Comparison of ENCODE assay signal across 12 cellular contexts in genomic region chr2:44936715-44937687, GRCh38. TPM values are rescaled to one million over a fixed set of nuclear protein-coding genes. Genes with fewer than 3 reads are reported as not detected.
DNase-seq lines count a peak whose midpoint lies in the region; ATAC-seq, FAIRE-seq and TF ChIP-seq lines count a peak whose summit lies in the region.
"Had no signal": no experiment of that assay in that cellular context is flagged by ENCODE, and none has a peak within 500 bp of the region (broad histone marks: within the 10 kb centered on the region; RNA-seq: fewer than 3 reads in every experiment).

No MANE protein-coding gene starts in this region.

- H3K4me1 ChIP-seq in left ventricle myocardium inferior, result peaks cover 67% of the 10 kb centered on the region

- intact Hi-C loops in left ventricle myocardium inferior (cut with micrococcal nuclease) (no loop called here), cardiac septum (cut with DNase I) (no loop called here), activated B cell treated with CpG ODN at 0.5 μM for 24 hours (cut with micrococcal nuclease) (no loop called here)

- no peaks in the 10 kb centered on the region for H3K9me3 ChIP-seq in left ventricle myocardium inferior (replicated peaks)
- H3K9me3 ChIP-seq: adrenal gland, neutrophil had no signal

- H3K36me3 Mint-ChIP-seq in activated B cell treated with CpG ODN at 0.5 μM for 24 hours (ENCODE audit: low read depth) (no peaks in the 10 kb centered on the region), memory B cell (no peaks in the 10 kb centered on the region)

- CTCF ChIA-PET in activated B cell treated with CpG ODN at 0.5 μM for 24 hours (lab: Charles Lee), result interaction anchor here (1.5 kb wide), 1 partner anchor 18 kb away, joined by 3 read pairs; no protein-coding TSS in a partner anchor

- peak overlapping the region; percentile 56 for H3K4me3 ChIP-seq in left ventricle myocardium inferior
- H3K4me3 ChIP-seq: adrenal gland had no signal

- TF ChIP-seq CTCF in left ventricle myocardium inferior (IDR thresholded peaks at IDR 0.05; ENCODE audit: borderline replicate concordance) (no peak), activated B cell treated with CpG ODN at 0.5 μM for 24 hours (IDR thresholded peaks at IDR 0.05) (no peak)

- no peak for DNase-seq in left ventricle myocardium inferior
- DNase-seq in cardiac septum (ENCODE audit: low spot score), result no peak
- DNase-seq in activated B cell treated with CpG ODN at 0.5 μM for 24 hours, result no peak
- no peak for DNase-seq in memory B cell (ENCODE audit: low spot score in 2 of 2)
- DNase-seq in urothelium cell line (ENCODE audit: low spot score), result no peak
- no peak for DNase-seq in cerebellar cortex (ENCODE audit: low spot score)
- DNase-seq: adrenal gland had no signal

- H3K27ac ChIP-seq in left ventricle myocardium inferior (replicated peaks), result no peak overlapping the region
- H3K27ac ChIP-seq: adrenal gland, neutrophil had no signal

- H3K4me1 Mint-ChIP-seq in activated B cell treated with CpG ODN at 0.5 μM for 24 hours (peaks cover 59% of the 10 kb centered on the region), memory B cell (peaks cover 25% of the 10 kb centered on the region)

- H3K4me3 Mint-ChIP-seq in activated B cell treated with CpG ODN at 0.5 μM for 24 hours, result peak overlapping the region; percentile 32
- H3K4me3 Mint-ChIP-seq in memory B cell, result peak overlapping the region; percentile 52

- H3K27me3 ChIP-seq in left ventricle myocardium inferior (ENCODE audit: low read depth), result peaks cover 100% of the 10 kb centered on the region

- no peaks in the 10 kb centered on the region for H3K9me3 Mint-ChIP-seq in activated B cell treated with CpG ODN at 0.5 μM for 24 hours
- H3K9me3 Mint-ChIP-seq in memory B cell, result no peaks in the 10 kb centered on the region

- no peaks in the 10 kb centered on the region for H3K36me3 ChIP-seq in left ventricle myocardium inferior
- H3K36me3 ChIP-seq: adrenal gland, neutrophil had no signal

- H3K27ac Mint-ChIP-seq in activated B cell treated with CpG ODN at 0.5 μM for 24 hours, result no peak overlapping the region
- H3K27ac Mint-ChIP-seq in memory B cell, result no peak overlapping the region

- ATAC-seq in activated B cell treated with CpG ODN at 0.5 μM for 24 hours (ENCODE audit: low read depth) (no peak), memory B cell (ENCODE audit: low read depth) (no peak), GM21526 (IDR thresholded peaks at IDR 0.05; ENCODE audit: low FRiP score, unreplicated experiment) (no peak), HG03457 (IDR thresholded peaks at IDR 0.05; ENCODE audit: unreplicated experiment) (no peak)

- POLR2A ChIA-PET in activated B cell treated with CpG ODN at 0.5 μM for 24 hours (lab: Charles Lee), result interaction anchor here (0.7 kb wide), 1 partner anchor 773 kb away, joined by 5 read pairs; no protein-coding TSS in a partner anchor

- peak; percentile 50 for FAIRE-seq in urothelium cell line (lab: Jason Lieb, UNC)
- FAIRE-seq: frontal cortex had no signal

- peaks cover 63% of the 10 kb centered on the region for H3K27me3 Mint-ChIP-seq in activated B cell treated with CpG ODN at 0.5 μM for 24 hours
- peaks cover 40% of the 10 kb centered on the region for H3K27me3 Mint-ChIP-seq in memory B cell

RNA-seq across cellular contexts. Expression of gene SIX3, which starts 4.5 kb away (rescaled TPM):
- not detected for total RNA-seq in left ventricle myocardium inferior
- not detected for total RNA-seq in cardiac septum
- not detected in 2 replicates for total RNA-seq in activated B cell treated with CpG ODN at 0.5 μM for 24 hours
- total RNA-seq: adrenal gland, G401 had no signal
